Comparison of ENCODE assay signal across 30 cellular contexts in the genomic region with DNA sequence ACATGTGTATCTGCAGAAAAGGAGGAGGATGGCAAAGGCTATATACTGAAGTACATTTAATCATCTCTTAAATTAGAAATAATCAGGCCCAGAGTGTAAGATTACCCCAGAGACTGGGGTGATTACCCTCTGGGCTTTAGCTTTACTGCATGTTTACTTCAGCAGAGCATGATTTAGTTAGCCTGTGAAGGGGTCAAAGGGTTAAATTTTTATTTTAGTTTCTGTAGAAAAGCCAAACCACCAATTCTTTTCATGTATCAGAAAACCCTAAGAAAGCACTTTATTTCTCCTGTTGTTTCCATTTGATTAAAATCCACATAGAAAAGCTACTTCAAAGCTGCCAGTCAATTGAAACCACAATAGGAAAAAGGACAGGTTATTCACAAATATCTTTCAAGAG.
"Had no signal": no experiment of that assay in that cellular context is flagged by ENCODE, and none has a peak within 500 bp of the region (broad histone marks: within the 10 kb centered on the region; RNA-seq: fewer than 3 reads in every experiment).

No MANE protein-coding gene starts in this region.

- H3K79me2 ChIP-seq: hepatocyte had no signal

- H3K9me3 Mint-ChIP-seq: activated CD4-positive, alpha-beta T cell treated with anti-CD3 and anti-CD28 coated beads, Interleukin-2, amount 10 ng/mL, durations not matched to agents 7 days and 5 days; activated T-helper 17 cell treated with anti-CD3 and anti-CD28 coated beads, Interleukin-2, amount 50 U/mL, for 72 hours; T-helper 2 cell treated with Interferon-gamma antibody and Interleukin-4, amounts not matched to agents 5 μg/mL and 100 μg/mL, for 36 hours had no signal

- H3K36me3 Mint-ChIP-seq: activated naive CD4-positive, alpha-beta T cell treated with anti-CD3 and anti-CD28 coated beads, Interleukin-2, amount 50 U/mL, for 72 hours; natural killer cell treated with Interleukin-12 subunit alpha and Interleukin-12 subunit beta and Interleukin-15 and Interleukin-18, amount 100 ng/mL, for 72 hours; T-cell had no signal

- DNase-seq: activated CD4-positive, alpha-beta T cell treated with anti-CD3 and anti-CD28 coated beads, Interleukin-2, amount 10 ng/mL, durations not matched to agents 7 days and 5 days; activated CD8-positive, alpha-beta T cell treated with anti-CD3 and anti-CD28 coated beads, Interleukin-2, amount 10 ng/mL, durations not matched to agents 7 days and 5 days; activated T-cell treated with anti-CD3 and anti-CD28 coated beads, Interleukin-2, amount 50 U/mL, for 1 hour; aorta; colonic mucosa; dorsolateral prefrontal cortex; esophagus squamous epithelium; foreskin melanocyte; glutamatergic neuron; immature natural killer cell; kidney glomerular epithelial cell; left ventricle myocardium inferior; midbrain; ovary; sigmoid colon; stimulated activated CD4-positive, alpha-beta T cell treated with anti-CD3 and anti-CD28 coated beads, Interleukin-4, amount 100 ng/mL, for 1 hour; substantia nigra; T-cell; thyroid gland had no signal

- H3K27ac ChIP-seq: breast epithelium, colonic mucosa, dorsolateral prefrontal cortex, esophagus squamous epithelium, hepatocyte, left ventricle myocardium inferior, neutrophil, ovary, sigmoid colon, thyroid gland, VCaP had no signal

- H3K4me2 ChIP-seq: hepatocyte had no signal

- H3K36me3 ChIP-seq: breast epithelium, colonic mucosa, esophagus squamous epithelium, left ventricle myocardium inferior, neutrophil, ovary, sigmoid colon, thyroid gland had no signal

- H3K9me3 ChIP-seq: breast epithelium, colonic mucosa, esophagus squamous epithelium, left ventricle myocardium inferior, neutrophil, ovary, sigmoid colon, thyroid gland had no signal

- H3K4me3 Mint-ChIP-seq: activated CD4-positive, alpha-beta T cell treated with anti-CD3 and anti-CD28 coated beads, Interleukin-2, amount 10 ng/mL, durations not matched to agents 7 days and 5 days; activated CD8-positive, alpha-beta T cell treated with anti-CD3 and anti-CD28 coated beads, Interleukin-2, amount 10 ng/mL, durations not matched to agents 7 days and 5 days; activated T-helper 17 cell treated with anti-CD3 and anti-CD28 coated beads, Interleukin-2, amount 50 U/mL, for 72 hours; central memory CD8-positive, alpha-beta T cell; immature natural killer cell; natural killer cell treated with Interleukin-12 subunit alpha and Interleukin-12 subunit beta and Interleukin-15 and Interleukin-18, amount 100 ng/mL, for 72 hours; stimulated activated naive CD8-positive, alpha-beta T cell treated with anti-CD3 and anti-CD28 coated beads, Interleukin-15, Interleukin-2, amounts not matched to agents 100 ng/mL and 50 ng/mL, for 24 hours; T-cell; T-helper 2 cell treated with Interferon-gamma antibody and Interleukin-4, amounts not matched to agents 5 μg/mL and 100 μg/mL, for 36 hours had no signal

- H3K4me1 ChIP-seq: breast epithelium, colonic mucosa, left ventricle myocardium inferior, sigmoid colon, thyroid gland had no signal

- H3K4me3 ChIP-seq: breast epithelium, colonic mucosa, dorsolateral prefrontal cortex, esophagus squamous epithelium, hepatocyte, left ventricle myocardium inferior, ovary, sigmoid colon, thyroid gland had no signal

- H3K4me1 Mint-ChIP-seq: central memory CD8-positive, alpha-beta T cell; immature natural killer cell; T-cell had no signal

- H2AFZ ChIP-seq: hepatocyte had no signal

- H3K27ac Mint-ChIP-seq: activated CD4-positive, alpha-beta T cell treated with anti-CD3 and anti-CD28 coated beads, Interleukin-2, amount 10 ng/mL, durations not matched to agents 7 days and 5 days; activated CD8-positive, alpha-beta T cell treated with anti-CD3 and anti-CD28 coated beads, Interleukin-2, amount 10 ng/mL, durations not matched to agents 7 days and 5 days; activated naive CD4-positive, alpha-beta T cell treated with anti-CD3 and anti-CD28 coated beads, Interleukin-2, amount 50 U/mL, for 72 hours; immature natural killer cell; natural killer cell treated with Interleukin-12 subunit alpha and Interleukin-12 subunit beta and Interleukin-15 and Interleukin-18, amount 100 ng/mL, for 72 hours; stimulated activated naive CD8-positive, alpha-beta T cell treated with anti-CD3 and anti-CD28 coated beads, Interleukin-15, Interleukin-2, amounts not matched to agents 100 ng/mL and 50 ng/mL, for 24 hours; T-cell; T-helper 2 cell treated with Interferon-gamma antibody and Interleukin-4, amounts not matched to agents 5 μg/mL and 100 μg/mL, for 36 hours had no signal

- H3K27me3 ChIP-seq: breast epithelium, colonic mucosa, dorsolateral prefrontal cortex, esophagus squamous epithelium, hepatocyte, neutrophil, ovary, sigmoid colon, thyroid gland had no signal

- ATAC-seq: activated CD4-positive, CD25-positive, alpha-beta regulatory T cell treated with anti-CD3 and anti-CD28 coated beads, Interleukin-2, amount 50 U/mL, for 24 hours; activated CD8-positive, alpha-beta T cell treated with anti-CD3 and anti-CD28 coated beads, Interleukin-2, amount 10 ng/mL, durations not matched to agents 7 days and 5 days; activated naive CD4-positive, alpha-beta T cell treated with anti-CD3 and anti-CD28 coated beads, Interleukin-2, amount 50 U/mL, for 72 hours; activated T-helper 17 cell treated with anti-CD3 and anti-CD28 coated beads, Interleukin-2, amount 50 U/mL, for 72 hours; natural killer cell treated with Interleukin-12 subunit alpha and Interleukin-12 subunit beta and Interleukin-15 and Interleukin-18, amount 100 ng/mL, for 72 hours; T-cell had no signal
